ENCODE assay signal across 10 cellular contexts in the genomic region with DNA sequence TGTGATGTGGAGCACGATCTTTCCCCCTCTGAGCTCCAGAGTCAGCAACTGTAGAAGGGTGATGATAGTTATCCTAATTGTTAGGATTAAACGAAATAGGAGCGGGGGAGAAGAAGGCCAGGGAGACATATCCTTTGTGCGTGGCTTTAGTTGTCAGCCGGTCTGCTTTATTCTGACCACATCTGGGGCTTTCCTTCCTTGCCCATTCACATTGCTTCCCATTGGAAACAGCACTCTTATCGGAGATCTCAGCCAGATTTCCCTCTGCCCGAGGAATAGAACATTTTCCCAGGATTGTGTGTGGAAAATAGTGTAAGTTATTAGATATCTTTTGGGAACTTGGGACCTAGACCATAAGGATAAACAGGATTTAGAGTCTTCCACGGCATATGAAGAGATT. TPM values are rescaled to one million over a fixed set of nuclear protein-coding genes. Genes with fewer than 3 reads are reported as not detected.
A peak's percentile ranks its signal among the peaks of the same experiment; 100 is the strongest.
DNase-seq lines count a peak whose midpoint lies in the region; ATAC-seq, FAIRE-seq and TF ChIP-seq lines count a peak whose summit lies in the region.
"Had no signal": no experiment of that assay in that cellular context is flagged by ENCODE, and none has a peak within 500 bp of the region (broad histone marks: within the 10 kb centered on the region; RNA-seq: fewer than 3 reads in every experiment).

No MANE protein-coding gene starts in this region.

- H4K91ac ChIP-seq in H9 (ENCODE audit: insufficient read length, low read depth, low read length), result no peak overlapping the region

- FAIRE-seq in small intestine (lab: Jason Lieb, UNC), result no peak

- H3K4ac ChIP-seq in H9 (ENCODE audit: low read depth, low read length), result no peak overlapping the region

- H3K36me3 Mint-ChIP-seq in H9 (ENCODE audit: insufficient read depth in 1 of 3, low read depth in 3 of 3), result peaks cover 3 to 12% (median 7%) of the 10 kb centered on the region in 3 experiments
- H3K36me3 Mint-ChIP-seq in activated CD4-positive, alpha-beta memory T cell treated with anti-CD3 and anti-CD28 coated beads for 36 hours, result peaks cover 21% of the 10 kb centered on the region

- intact Hi-C loops in activated CD4-positive, alpha-beta memory T cell treated with anti-CD3 and anti-CD28 coated beads for 36 hours (cut with micrococcal nuclease), result no loop called here

- H3K23me2 ChIP-seq in H9 (ENCODE audit: insufficient read length, low read depth, low read length, poor library complexity, severe bottlenecking), result peaks cover 12% of the 10 kb centered on the region

- no peak overlapping the region for H3K56ac ChIP-seq in H9 (ENCODE audit: insufficient read length, low read depth, low read length)

- H4K8ac ChIP-seq in H9 (replicated peaks; ENCODE audit: insufficient read length, low read depth, low read length), result no peak overlapping the region

- no peak overlapping the region for H3K9ac ChIP-seq in H9 (ENCODE audit: extremely low read depth, insufficient read length, low read length)

- CTCF ChIA-PET in activated CD4-positive, alpha-beta memory T cell treated with anti-CD3 and anti-CD28 coated beads for 36 hours (lab: Charles Lee), result interaction anchor here (2.8 kb wide), 1 partner anchor 59 kb away, joined by 17 read pairs; no protein-coding TSS in a partner anchor

- no peak overlapping the region for H2BK20ac ChIP-seq in H9 (ENCODE audit: low read depth, low read length, poor library complexity, severe bottlenecking)

- H4K5ac ChIP-seq in H9 (ENCODE audit: insufficient read length, low read depth, low read length), result no peak overlapping the region

- POLR2A ChIA-PET in activated CD4-positive, alpha-beta memory T cell treated with anti-CD3 and anti-CD28 coated beads for 36 hours (lab: Charles Lee), result no interaction called here

- H3T11ph ChIP-seq in H9 (ENCODE audit: low read length), result no peak overlapping the region

- no peak overlapping the region for H3K14ac ChIP-seq in H9 (ENCODE audit: insufficient read depth, low read length)

- H3K79me1 ChIP-seq in H9 (ENCODE audit: insufficient read depth, low read depth, low read length, poor library complexity, severe bottlenecking), result no peaks in the 10 kb centered on the region

- peaks cover 3% of the 10 kb centered on the region in 2 experiments; a peak in 4 of 5 replicates for H3K9me3 Mint-ChIP-seq in H9
- H3K9me3 Mint-ChIP-seq in activated CD4-positive, alpha-beta memory T cell treated with anti-CD3 and anti-CD28 coated beads for 36 hours, result no peaks in the 10 kb centered on the region

- H3K79me2 ChIP-seq in H9 (ENCODE audit: insufficient read depth, low read length), result no peaks in the 10 kb centered on the region
- H3K79me2 ChIP-seq in hepatocyte, result peaks cover 51% of the 10 kb centered on the region

- ATAC-seq in HG03097 (IDR thresholded peaks at IDR 0.05; ENCODE audit: low FRiP score, unreplicated experiment), result no peak

- no peak overlapping the region for H2BK15ac ChIP-seq in H9 (ENCODE audit: low read depth, low read length)

- no peak overlapping the region for H3K23ac ChIP-seq in H9 (ENCODE audit: insufficient read length, low read depth, low read length)

- no peak overlapping the region for H2BK5ac ChIP-seq in H9 (ENCODE audit: insufficient read length, low read length)

- peak overlapping the region; percentile 81 for H3K4me2 ChIP-seq in H9 (ENCODE audit: insufficient read depth, insufficient read length, low read length)
- H3K4me2 ChIP-seq in hepatocyte, result peak overlapping the region; percentile 85

- DNase-seq in H9 (no peak), hepatocyte (ENCODE audit: low spot score) (no peak), small intestine (no peak), RKO (ENCODE audit: low spot score) (no peak), COLO829 (ENCODE audit: low spot score) (no peak), activated gamma-delta T cell treated with Interleukin-2 at 50 U/mL for 16 hours (no peak)
- DNase-seq in activated CD4-positive, alpha-beta memory T cell treated with anti-CD3 and anti-CD28 coated beads for 36 hours, result no peak
- DNase-seq: NCI-H1436 had no signal

- peak overlapping the region; percentile 86 to 91; a peak in 4 of 5 replicates for H3K4me3 Mint-ChIP-seq in H9
- H3K4me3 Mint-ChIP-seq in activated CD4-positive, alpha-beta memory T cell treated with anti-CD3 and anti-CD28 coated beads for 36 hours, result peak overlapping the region; percentile 95

- no peak overlapping the region for H3K27ac Mint-ChIP-seq in H9
- H3K27ac Mint-ChIP-seq in activated CD4-positive, alpha-beta memory T cell treated with anti-CD3 and anti-CD28 coated beads for 36 hours, result no peak overlapping the region

- peaks cover 31% of the 10 kb centered on the region in 2 experiments for H3K4me1 Mint-ChIP-seq in H9
- peaks cover 54% of the 10 kb centered on the region for H3K4me1 Mint-ChIP-seq in activated CD4-positive, alpha-beta memory T cell treated with anti-CD3 and anti-CD28 coated beads for 36 hours (ENCODE audit: low read depth)

- H2AFZ ChIP-seq in H9 (ENCODE audit: low read length) (no peak overlapping the region), hepatocyte (no peak overlapping the region)

- H3K4me1 ChIP-seq in H9 (ENCODE audit: insufficient read depth, low read length) (no peaks in the 10 kb centered on the region), hepatocyte (ENCODE audit: insufficient read depth) (peaks cover 4% of the 10 kb centered on the region), small intestine (ENCODE audit: control insufficient read depth in 2 of 2, insufficient read depth in 1 of 2, low read depth in 1 of 2, low read length in 1 of 2) (peaks cover 0 to 7% of the 10 kb centered on the region in 2 donors)

- TF ChIP-seq CTCF in H9 (conservative IDR thresholded peaks at IDR 0.05), result no peak
- TF ChIP-seq CTCF in hepatocyte (IDR thresholded peaks at IDR 0.05; ENCODE audit: poor library complexity), result no peak

- H4K20me1 ChIP-seq in H9 (ENCODE audit: control insufficient read depth, insufficient read depth, insufficient read length), result no peaks in the 10 kb centered on the region
- peaks cover 8% of the 10 kb centered on the region for H4K20me1 ChIP-seq in hepatocyte (ENCODE audit: insufficient read depth, poor library complexity, severe bottlenecking)

- H3K18ac ChIP-seq in H9 (ENCODE audit: insufficient read length, low read depth, low read length), result no peak overlapping the region

- H3K27me3 ChIP-seq in H9 (ENCODE audit: insufficient read depth, low read length), result peaks cover 17% of the 10 kb centered on the region; the same call in 1 of the 2 replicates
- H3K27me3 ChIP-seq in hepatocyte, result no peaks in the 10 kb centered on the region
- no peaks in the 10 kb centered on the region for H3K27me3 ChIP-seq in small intestine (ENCODE audit: control insufficient read depth in 2 of 2, insufficient read depth in 2 of 2, low read length in 2 of 2)
- H3K27me3 ChIP-seq: thyroid gland had no signal

- H3K27ac ChIP-seq in H9 (ENCODE audit: insufficient read length, low read depth, low read length) (no peak overlapping the region), hepatocyte (peak overlapping the region; percentile 88), small intestine (ENCODE audit: low read depth in 1 of 2, low read length in 1 of 2) (peak overlapping the region in 1 of 2 donors; percentile 88)

- H2BK120ac ChIP-seq in H9 (ENCODE audit: low read depth, low read length, poor library complexity, severe bottlenecking), result no peak overlapping the region

- peak overlapping the region; percentile 68 for H3K4me3 ChIP-seq in hepatocyte
- peak overlapping the region; percentile 11 to 80 for H3K4me3 ChIP-seq in small intestine (ENCODE audit: low read depth in 1 of 2, low read length in 2 of 2)

- H2AK5ac ChIP-seq in H9 (ENCODE audit: insufficient read length, low read length), result no peak overlapping the region

- H3K9me3 ChIP-seq in H9 (ENCODE audit: control insufficient read depth, low read depth, low read length), result no peaks in the 10 kb centered on the region
- H3K9me3 ChIP-seq in hepatocyte (ENCODE audit: low read depth), result no peaks in the 10 kb centered on the region
- no peaks in the 10 kb centered on the region for H3K9me3 ChIP-seq in small intestine (ENCODE audit: control insufficient read depth, low read depth)
- H3K9me3 ChIP-seq: thyroid gland had no signal

- H3K27me3 Mint-ChIP-seq in H9 (ENCODE audit: low read depth), result peaks cover 47% of the 10 kb centered on the region
- H3K27me3 Mint-ChIP-seq in activated CD4-positive, alpha-beta memory T cell treated with anti-CD3 and anti-CD28 coated beads for 36 hours, result no peaks in the 10 kb centered on the region

- H3K36me3 ChIP-seq in hepatocyte (replicated peaks; ENCODE audit: insufficient read depth, low read depth) (no peaks in the 10 kb centered on the region), small intestine (ENCODE audit: control insufficient read depth in 2 of 2, insufficient read depth in 2 of 2, low read length in 2 of 2) (no peaks in the 10 kb centered on the region)
- H3K36me3 ChIP-seq: thyroid gland had no signal

- H2BK12ac ChIP-seq in H9 (ENCODE audit: insufficient read length, low read depth, low read length), result no peak overlapping the region

- no peaks in the 10 kb centered on the region for H3K9me2 ChIP-seq in hepatocyte (replicated peaks; ENCODE audit: insufficient read depth)

- WGBS in H9 (ENCODE audit: extremely low coverage, insufficient read length, low lambda C conversion rate), result no CpG with 5 or more reads among the region's 8 CpGs
- 51% methylated on average over 8 of the region's 8 CpGs for WGBS in hepatocyte (ENCODE audit: low lambda C conversion rate, missing lambda C conversion rate)
- 62 to 83% (median 83%) methylated on average over 8 of the region's 8 CpGs for WGBS in small intestine, 3 donors

RNA-seq across cellular contexts. Expression of gene RALB, which starts 1.5 kb away (rescaled TPM):
- 24.6 and 27.1 TPM in 2 replicates for total RNA-seq in H9 (2021)
- 10 to 100 TPM; 52.5 to 52.9 TPM for total RNA-seq in activated CD4-positive, alpha-beta memory T cell treated with anti-CD3 and anti-CD28 coated beads for 36 hours
- 66.8 and 68.2 TPM in 2 replicates for total RNA-seq in hepatocyte
- 57.5 and 74.4 TPM in 2 replicates for polyA plus RNA-seq in hepatocyte
- 10 to 100 TPM; 61.8 to 75.7 (median 74.9) TPM for polyA plus RNA-seq in small intestine

RNA-seq across cellular contexts. Expression of gene TMEM185B, which starts 31.0 kb away (rescaled TPM):
- total RNA-seq in H9 (2021) (28.4 and 29.0 TPM in 2 replicates), hepatocyte (25.2 and 26.2 TPM in 2 replicates)
- total RNA-seq in activated CD4-positive, alpha-beta memory T cell treated with anti-CD3 and anti-CD28 coated beads for 36 hours, result 10 to 100 TPM; 19.4 to 19.7 TPM
- polyA plus RNA-seq in hepatocyte (20.8 and 24.0 TPM in 2 replicates), small intestine (10 to 100 TPM in 1 of 3 donors, 1 to 10 TPM in 2; 2.0 to 10.5 (median 3.2) TPM)
